ENCODE assay signal across 31 cellular contexts in the genomic region with DNA sequence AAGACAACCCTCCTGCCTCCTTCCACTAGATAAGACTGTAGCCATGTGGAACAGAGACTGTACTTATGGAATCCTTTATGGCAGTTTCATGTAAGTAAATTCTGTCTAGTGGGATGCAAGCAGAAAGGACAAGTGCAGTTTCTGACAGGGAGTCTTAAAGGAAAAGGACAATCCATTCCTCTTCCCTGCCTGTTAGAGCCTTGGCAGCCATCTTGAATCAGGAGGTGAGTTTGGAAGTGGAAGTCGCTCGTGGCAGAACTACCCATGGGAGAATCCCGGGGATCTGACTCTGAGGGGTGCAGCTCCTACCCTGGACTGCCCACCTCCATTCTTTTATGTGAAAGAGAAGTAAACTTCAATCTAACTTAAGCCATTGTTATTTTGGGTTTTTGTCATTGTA.
"Had no signal": no experiment of that assay in that cellular context is flagged by ENCODE, and none has a peak within 500 bp of the region (broad histone marks: within the 10 kb centered on the region; RNA-seq: fewer than 3 reads in every experiment).

No MANE protein-coding gene starts in this region.

- H3K9me3 ChIP-seq: left lung, lower lobe of right lung, pancreas, prostate gland, suprapubic skin, thoracic aorta, tibial artery, upper lobe of right lung had no signal

- H3K4me1 ChIP-seq: left lung, lower lobe of right lung, pancreas, prostate gland, spleen, suprapubic skin, upper lobe of right lung had no signal

- FAIRE-seq: islet of Langerhans, kidney, pancreas, urothelium cell line had no signal

- H3K27me3 ChIP-seq: pancreas, suprapubic skin, tibial artery, upper lobe of right lung had no signal

- H3K36me3 ChIP-seq: left lung, lower lobe of right lung, pancreas, prostate gland, spleen, suprapubic skin, thoracic aorta, tibial artery, upper lobe of right lung had no signal

- H3K9me3 Mint-ChIP-seq: immature natural killer cell; mesothelial cell of epicardium; natural killer cell; stimulated activated effector memory CD8-positive, alpha-beta T cell treated with anti-CD3 and anti-CD28 coated beads, Interleukin-12 subunit alpha, Interleukin-12 subunit beta, amount 100 ng/mL, for 72 hours; stimulated activated naive CD8-positive, alpha-beta T cell treated with anti-CD3 and anti-CD28 coated beads, Interleukin-15, Interleukin-2, amounts not matched to agents 100 ng/mL and 50 ng/mL, for 24 hours had no signal

- H3K27ac ChIP-seq: left lung, lower lobe of right lung, pancreas, prostate gland, skin epidermis, spleen, suprapubic skin, thoracic aorta, tibial artery, upper lobe of right lung had no signal

- H3K27ac Mint-ChIP-seq: immature natural killer cell; mesothelial cell of epicardium; naive B cell; natural killer cell; nephron progenitor cell; stimulated activated effector memory CD8-positive, alpha-beta T cell treated with anti-CD3 and anti-CD28 coated beads, Interleukin-12 subunit alpha, Interleukin-12 subunit beta, amount 100 ng/mL, for 72 hours; stimulated activated naive CD8-positive, alpha-beta T cell treated with anti-CD3 and anti-CD28 coated beads, Interleukin-15, Interleukin-2, amounts not matched to agents 100 ng/mL and 50 ng/mL, for 24 hours had no signal

- H3K36me3 Mint-ChIP-seq: mesothelial cell of epicardium; natural killer cell; stimulated activated effector memory CD8-positive, alpha-beta T cell treated with anti-CD3 and anti-CD28 coated beads, Interleukin-12 subunit alpha, Interleukin-12 subunit beta, amount 100 ng/mL, for 72 hours had no signal

- H3K4me1 Mint-ChIP-seq: immature natural killer cell; naive B cell; natural killer cell; stimulated activated effector memory CD8-positive, alpha-beta T cell treated with anti-CD3 and anti-CD28 coated beads, Interleukin-12 subunit alpha, Interleukin-12 subunit beta, amount 100 ng/mL, for 72 hours had no signal

- ATAC-seq: left colon; left lung; lower lobe of right lung; natural killer cell; pancreas; right cardiac atrium; sciatic nerve; stimulated activated effector memory CD8-positive, alpha-beta T cell treated with anti-CD3 and anti-CD28 coated beads, Interleukin-12 subunit alpha, Interleukin-12 subunit beta, amount 100 ng/mL, for 72 hours; upper lobe of right lung had no signal

- DNase-seq: hypothalamus; immature natural killer cell; kidney; left colon; left lung; lower lobe of right lung; mesendoderm; naive B cell; natural killer cell; nephron progenitor cell; nucleus accumbens; pancreas; posterior cingulate gyrus; retina; right cardiac atrium; spleen; stimulated activated CD4-positive, alpha-beta T cell treated with anti-CD3 and anti-CD28 coated beads, Interleukin-4, amount 100 ng/mL, for 24 hours; stimulated activated naive CD4-positive, alpha-beta T cell; tibial artery; trophoblast cell; upper lobe of right lung had no signal

- H3K4me3 Mint-ChIP-seq: immature natural killer cell; mesothelial cell of epicardium; naive B cell; natural killer cell; nephron progenitor cell; stimulated activated effector memory CD8-positive, alpha-beta T cell treated with anti-CD3 and anti-CD28 coated beads, Interleukin-12 subunit alpha, Interleukin-12 subunit beta, amount 100 ng/mL, for 72 hours; stimulated activated naive CD8-positive, alpha-beta T cell treated with anti-CD3 and anti-CD28 coated beads, Interleukin-15, Interleukin-2, amounts not matched to agents 100 ng/mL and 50 ng/mL, for 24 hours had no signal

- H3K4me3 ChIP-seq: left lung, lower lobe of right lung, pancreas, prostate gland, skin epidermis, spleen, suprapubic skin, thoracic aorta, tibial artery, upper lobe of right lung had no signal
